In the genomic region with DNA sequence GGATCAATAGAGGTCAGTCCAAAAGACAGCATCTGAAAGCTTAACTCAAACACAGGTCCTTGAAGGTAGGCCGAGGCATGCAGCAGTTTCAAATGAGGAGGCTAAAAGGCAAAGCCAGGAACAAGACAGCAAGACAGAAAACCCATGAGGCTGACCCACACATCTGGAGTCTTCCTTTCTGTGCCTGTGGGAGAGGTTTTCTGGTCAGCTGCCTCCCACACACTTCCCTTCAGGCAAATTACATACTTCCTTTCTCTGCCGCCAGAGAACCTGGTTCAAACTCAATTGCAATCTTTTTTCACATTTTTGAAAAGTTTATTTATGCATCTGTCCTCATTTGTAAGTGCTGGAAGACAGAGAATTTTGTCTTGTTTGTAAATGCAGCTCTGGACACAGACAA, we compare ENCODE assay signal across 8 cellular contexts. TPM values are rescaled to one million over a fixed set of nuclear protein-coding genes. Genes with fewer than 3 reads are reported as not detected.
DNase-seq lines count a peak whose midpoint lies in the region; ATAC-seq, FAIRE-seq and TF ChIP-seq lines count a peak whose summit lies in the region.

No MANE protein-coding gene starts in this region.

- peaks cover 2% of the 10 kb centered on the region for H3K27me3 Mint-ChIP-seq in endothelial cell (ENCODE audit: unreplicated experiment)

- peak; percentile 54 for DNase-seq in GM06990 (ENCODE audit: extremely low read depth, insufficient read length)
- peak; percentile 42 for DNase-seq in Karpas-422
- DNase-seq in endothelial cell (ENCODE audit: low spot score) = no peak
- DNase-seq in stimulated activated naive CD8-positive, alpha-beta T cell treated with anti-CD3 and anti-CD28 coated beads, Interleukin-15, Interleukin-2, amounts not matched to agents 100 U/mL and 50 U/mL, for 24 hours = peak; percentile 40
- DNase-seq in NCI-H2081 (lab: John Stamatoyannopoulos, UW) = no peak
- no peak for DNase-seq in T1000 (lab: John Stamatoyannopoulos, UW)
- DNase-seq in kidney = no peak

- no peaks in the 10 kb centered on the region for H3K27me3 ChIP-seq in GM06990 (replicated peaks; ENCODE audit: control insufficient read depth, insufficient read depth, low read length)
- H3K27me3 ChIP-seq in Karpas-422 (ENCODE audit: low read length) = no peaks in the 10 kb centered on the region

- TF ChIP-seq CTCF in GM06990 (IDR thresholded peaks at IDR 0.05; ENCODE audit: insufficient read depth, low read length, poor library complexity, severe bottlenecking) (no peak), endothelial cell (IDR thresholded peaks at IDR 0.05; ENCODE audit: unreplicated experiment) (no peak), kidney (IDR thresholded peaks at IDR 0.05; ENCODE audit: borderline replicate concordance, extremely low read depth, insufficient read depth) (no peak)

- peaks cover 11% of the 10 kb centered on the region for H3K36me3 Mint-ChIP-seq in endothelial cell (ENCODE audit: low read depth, unreplicated experiment)

- no peaks in the 10 kb centered on the region for H3K9me2 ChIP-seq in Karpas-422 (replicated peaks; ENCODE audit: insufficient read depth, low read length)

- FAIRE-seq in kidney (lab: Jason Lieb, UNC) = no peak

- H3K36me3 ChIP-seq in GM06990 (ENCODE audit: control insufficient read depth, insufficient read depth, low read length) = no peaks in the 10 kb centered on the region
- no peaks in the 10 kb centered on the region for H3K36me3 ChIP-seq in Karpas-422 (ENCODE audit: insufficient read depth, low read length)
- H3K36me3 ChIP-seq in kidney (ENCODE audit: control insufficient read depth in 1 of 2, insufficient read depth in 2 of 2, low read length in 2 of 2) = no peaks in the 10 kb centered on the region

- H3K9me3 ChIP-seq in Karpas-422 (ENCODE audit: low read length) (no peaks in the 10 kb centered on the region), kidney (ENCODE audit: control insufficient read depth in 1 of 2, low read length in 2 of 2) (no peaks in the 10 kb centered on the region)

- H2AFZ ChIP-seq in Karpas-422 (ENCODE audit: low read length) = no peak overlapping the region

- H3K4me3 Mint-ChIP-seq in endothelial cell (ENCODE audit: unreplicated experiment) = no peak overlapping the region

- ATAC-seq in GM21528 (IDR thresholded peaks at IDR 0.05; ENCODE audit: low FRiP score, unreplicated experiment) = peak; percentile 86
- peak; percentile 63 for ATAC-seq in stimulated activated naive CD8-positive, alpha-beta T cell treated with anti-CD3 and anti-CD28 coated beads, Interleukin-15, Interleukin-2, amounts not matched to agents 100 U/mL and 50 U/mL, for 24 hours

- H3K79me2 ChIP-seq in Karpas-422 (ENCODE audit: low read length) = no peaks in the 10 kb centered on the region

- H3K4me2 ChIP-seq in Karpas-422 (ENCODE audit: low read depth, low read length, poor library complexity, severe bottlenecking) = peak overlapping the region; percentile 2

- no peak overlapping the region for H3K9ac ChIP-seq in Karpas-422 (ENCODE audit: low read length)
- no peak overlapping the region for H3K9ac ChIP-seq in kidney (ENCODE audit: low read length in 2 of 2)

- no peaks in the 10 kb centered on the region for H4K20me1 ChIP-seq in Karpas-422 (ENCODE audit: insufficient read depth, low read depth, low read length)

- H3K27ac Mint-ChIP-seq in endothelial cell (ENCODE audit: unreplicated experiment) = peak overlapping the region; percentile 93

- intact Hi-C loops in kidney (cut with DNase I) = no loop called here

- H3K4me3 ChIP-seq in GM06990 (replicated peaks; ENCODE audit: low read depth, low read length) = no peak overlapping the region
- no peak overlapping the region for H3K4me3 ChIP-seq in Karpas-422 (ENCODE audit: low read length)
- H3K4me3 ChIP-seq in kidney (ENCODE audit: low read length in 2 of 2) = no peak overlapping the region

- H3K4me1 Mint-ChIP-seq in endothelial cell (ENCODE audit: unreplicated experiment) = peaks cover 32% of the 10 kb centered on the region

- H3K9me3 Mint-ChIP-seq in endothelial cell (ENCODE audit: unreplicated experiment) = no peaks in the 10 kb centered on the region

- H3K4me1 ChIP-seq in Karpas-422 (ENCODE audit: low read length) = peaks cover 14% of the 10 kb centered on the region
- no peaks in the 10 kb centered on the region for H3K4me1 ChIP-seq in kidney (ENCODE audit: control insufficient read depth in 1 of 2, insufficient read depth in 1 of 2, low read depth in 1 of 2, low read length in 2 of 2)

- H3K27ac ChIP-seq in Karpas-422 (ENCODE audit: low read length) = no peak overlapping the region
- H3K27ac ChIP-seq in kidney (ENCODE audit: low read depth in 2 of 2, low read length in 2 of 2) = no peak overlapping the region

RNA-seq across cellular contexts. Expression of a gene that starts 29.8 kb away (rescaled TPM):
- total RNA-seq in Karpas-422 (2014; rRNA removed; shearing (Covaris generic); ENCODE audit: low replicate concordance) = not detected in 2 replicates
- total RNA-seq in endothelial cell (ENCODE audit: unreplicated experiment) (not detected), kidney (0.66 TPM)
- polyA plus RNA-seq in kidney (ENCODE audit: insufficient read depth, low read depth, low replicate concordance) = not detected

Comparison
In these comparisons a context has a peak if more than half of its experiments do, and no peak if none do; other contexts are left out.
1. DNase-seq: peak in GM06990 (single experiment), Karpas-422 (single experiment) and stimulated activated naive CD8-positive, alpha-beta T cell treated with anti-CD3 and anti-CD28 coated beads, Interleukin-15, Interleukin-2, amounts not matched to agents 100 U/mL and 50 U/mL, for 24 hours (single experiment); none in endothelial cell (single experiment), NCI-H2081 (0 of 2), T1000 (single experiment) and kidney (single experiment).